In the genomic region with DNA sequence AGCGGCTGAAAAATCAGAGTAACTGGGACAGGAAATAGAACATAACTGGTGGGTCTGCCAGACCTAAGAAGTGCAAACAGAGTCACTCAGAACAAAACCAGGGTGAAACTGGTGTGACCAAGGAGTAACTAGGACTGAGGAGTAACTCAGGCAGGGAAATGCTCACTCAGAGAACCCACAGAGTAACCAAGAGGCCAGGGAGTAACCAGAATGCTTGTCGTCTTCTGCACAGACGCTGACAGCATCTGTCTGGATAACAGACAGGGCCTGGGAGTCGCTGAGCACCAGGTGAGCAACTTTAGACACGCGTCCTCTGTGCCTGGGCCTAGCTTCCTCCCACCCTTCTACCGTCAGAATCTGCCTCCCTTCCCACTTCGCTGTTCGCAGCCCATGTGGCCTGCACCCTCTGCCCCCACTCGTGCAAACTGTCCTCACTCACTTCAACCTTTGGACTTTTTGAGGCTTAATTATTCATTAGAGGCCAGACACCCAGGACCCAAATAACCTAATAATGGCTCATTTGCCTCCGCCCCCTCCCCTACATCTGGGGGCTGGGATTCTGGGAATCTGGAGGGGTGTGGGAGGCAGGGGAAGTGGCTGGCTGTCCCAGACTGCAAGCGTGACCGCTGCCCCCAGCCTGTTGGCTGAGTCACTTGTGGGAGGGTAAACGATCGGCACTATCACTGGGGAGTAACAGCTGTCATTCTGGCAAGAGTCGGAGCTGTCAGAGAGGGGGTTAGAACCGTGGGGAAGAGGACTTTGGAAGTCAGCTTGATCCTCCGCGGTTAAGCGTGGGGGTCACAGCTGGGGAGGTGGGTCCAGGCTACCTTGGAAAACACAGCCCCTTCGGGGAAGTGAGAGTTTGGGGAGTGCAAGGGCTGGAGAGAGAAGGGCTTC, we compare ENCODE assay signal across 1 cellular context.
TF ChIP-seq lines count a peak whose summit lies in the region.

No MANE protein-coding gene starts in this region.

TF ChIP-seq in SK-N-SH treated with all-trans-retinoic acid at 6 μM for 48 hours, 23 proteins besides CTCF, POLR2A, EP300 and RAD21 (continued from another document):
- no peak for TF ChIP-seq ARNTL (CRISPR knock-in tag; IDR thresholded peaks at IDR 0.05; ENCODE audit: borderline replicate concordance, low read depth)
- TF ChIP-seq TCF4 (CRISPR knock-in tag; IDR thresholded peaks at IDR 0.05; ENCODE audit: borderline replicate concordance) = no peak
- no peak for TF ChIP-seq CSDC2 (CRISPR knock-in tag; IDR thresholded peaks at IDR 0.05)
- no peak for TF ChIP-seq SNAI2 (CRISPR knock-in tag; IDR thresholded peaks at IDR 0.05)
- no peak for TF ChIP-seq ZNF8 (CRISPR knock-in tag; IDR thresholded peaks at IDR 0.05)
